Comparison of ENCODE assay signal across 12 cellular contexts in genomic region chr10:6844251-6844650, GRCh38.
"Had no signal": no experiment of that assay in that cellular context is flagged by ENCODE, and none has a peak within 500 bp of the region (broad histone marks: within the 10 kb centered on the region; RNA-seq: fewer than 3 reads in every experiment).

No MANE protein-coding gene starts in this region.

- H3K27ac ChIP-seq: adrenal gland, foreskin keratinocyte, hepatocyte, neural progenitor cell, prostate gland, right atrium auricular region, suprapubic skin, transverse colon had no signal

- DNase-seq: activated CD4-positive, alpha-beta T cell treated with anti-CD3 and anti-CD28 coated beads, Interleukin-2, amount 50 U/mL, for 4 hours; activated gamma-delta T cell treated with Interleukin-2 at 50 U/mL for 16 hours; adrenal gland; foreskin keratinocyte; naive B cell; T-helper 2 cell; transverse colon had no signal
